In the genomic region with DNA sequence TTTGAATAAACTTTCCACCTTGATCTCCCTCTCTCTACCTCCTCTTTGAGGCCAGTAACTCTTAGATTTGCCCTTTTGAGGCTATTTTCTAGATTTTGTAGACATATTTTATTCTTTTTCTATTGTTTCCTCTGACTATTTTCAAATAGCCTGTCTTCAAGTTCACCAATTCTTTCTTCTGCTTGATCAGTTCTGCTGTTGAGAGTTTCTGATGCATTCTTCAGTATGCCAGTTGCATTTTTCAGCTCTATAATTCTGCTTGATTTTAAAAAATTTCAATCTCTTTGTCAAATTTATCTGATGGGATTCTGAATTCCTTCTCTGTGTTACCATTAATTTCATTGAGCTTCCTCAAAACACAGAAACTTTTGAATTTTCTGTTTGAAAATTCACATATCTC, we compare ENCODE assay signal across 10 cellular contexts.
"Had no signal": no experiment of that assay in that cellular context is flagged by ENCODE, and none has a peak within 500 bp of the region (broad histone marks: within the 10 kb centered on the region; RNA-seq: fewer than 3 reads in every experiment).

No MANE protein-coding gene starts in this region.

- ATAC-seq: GM23338, HCT116 had no signal

- H2AFZ ChIP-seq: GM23248, GM23338 had no signal

- H3K36me3 ChIP-seq: HAP-1 had no signal

- H3K27ac ChIP-seq: GM23248 had no signal

- H3K4me1 ChIP-seq: HAP-1 had no signal

- FAIRE-seq: H1, H54 had no signal

- H3K4me3 ChIP-seq: GM23248, GM23338, HAP-1 had no signal

- DNase-seq: GM23248, GOT3, H7, HCEC 1CT, HFFc6 had no signal

- H3K9ac ChIP-seq: GM23248 had no signal

- H3K4me2 ChIP-seq: GM23338 had no signal

- H3K9me3 ChIP-seq: HAP-1 had no signal
